8 cellular contexts compared by ENCODE assay signal in genomic region chr11:93198221-93198650, GRCh38. TPM values are rescaled to one million over a fixed set of nuclear protein-coding genes. Genes with fewer than 3 reads are reported as not detected.
DNase-seq lines count a peak whose midpoint lies in the region; ATAC-seq and TF ChIP-seq lines count a peak whose summit lies in the region.

No MANE protein-coding gene starts in this region.

- H3K4me3 ChIP-seq in lower lobe of right lung (peak overlapping the region; percentile 78), upper lobe of right lung (peak overlapping the region; percentile 78)

- H3K4me1 ChIP-seq in lower lobe of right lung (peaks cover 5% of the 10 kb centered on the region), upper lobe of right lung (peaks cover 8% of the 10 kb centered on the region)

- H3K27ac ChIP-seq in lower lobe of right lung (peak overlapping the region; percentile 99), upper lobe of right lung (peak overlapping the region; percentile 97)

- H3K36me3 ChIP-seq in lower lobe of right lung (no peaks in the 10 kb centered on the region), upper lobe of right lung (no peaks in the 10 kb centered on the region)

- H3K9me3 ChIP-seq in lower lobe of right lung (no peaks in the 10 kb centered on the region), upper lobe of right lung (no peaks in the 10 kb centered on the region)

- ATAC-seq in lower lobe of right lung (no peak), upper lobe of right lung (no peak), GM19455 (IDR thresholded peaks at IDR 0.05; ENCODE audit: unreplicated experiment) (no peak)

- in situ Hi-C loops in T47D (cut with HindIII; ENCODE audit: low pct_unique_long_range_greater_than_20kb, low sequenced_read_pairs), result no loop called here

- intact Hi-C loops in lower lobe of right lung (cut with DNase I) (no loop called here), upper lobe of right lung (cut with DNase I) (no loop called here)

- H3K27me3 ChIP-seq in lower lobe of right lung (ENCODE audit: low read depth), result no peaks in the 10 kb centered on the region
- H3K27me3 ChIP-seq in upper lobe of right lung, result no peaks in the 10 kb centered on the region

- TF ChIP-seq CTCF in lower lobe of right lung (IDR thresholded peaks at IDR 0.05) (no peak), upper lobe of right lung (IDR thresholded peaks at IDR 0.05) (no peak)

- DNase-seq in ELR (ENCODE audit: low read depth), result peak; percentile 34
- DNase-seq in KG1 (lab: John Stamatoyannopoulos, UW), result peak; percentile 80
- DNase-seq in T47D (ENCODE audit: low read depth in 1 of 2, low spot score in 1 of 2), result peak; percentile 5 to 63
- no peak for DNase-seq in lower lobe of right lung
- DNase-seq in upper lobe of right lung, result no peak
- no peak for DNase-seq in NCI-H446 treated with DMSO at 0.1 percent for 48 hours (lab: John Stamatoyannopoulos, UW)
- no peak for DNase-seq in NCI-H2081 treated with DMSO at 0.1 percent for 48 hours (lab: John Stamatoyannopoulos, UW)

RNA-seq across cellular contexts. Expression of gene SLC36A4, which starts 0.4 kb away (rescaled TPM):
- total RNA-seq in lower lobe of right lung, result 17.8 TPM
- total RNA-seq in upper lobe of right lung, result 15.8 TPM

Comparison
In these comparisons a context has a peak if more than half of its experiments do, and no peak if none do; other contexts are left out.
1. DNase-seq: peak in ELR (single experiment), KG1 (single experiment) and T47D (2 of 2); none in lower lobe of right lung (single experiment), upper lobe of right lung (single experiment), NCI-H446 treated with DMSO at 0.1 percent for 48 hours (single experiment) and NCI-H2081 treated with DMSO at 0.1 percent for 48 hours (single experiment).